In genomic region chr15:23402544-23402943, GRCh38 we compare ENCODE assay signal across 2 cellular contexts.
TF ChIP-seq lines count a peak whose summit lies in the region.

No MANE protein-coding gene starts in this region.

TF ChIP-seq in K562, 482 proteins besides CTCF, POLR2A, EP300 and RAD21 (continued from another document):
- TF ChIP-seq USF2 (CRISPR knock-in tag; IDR thresholded peaks at IDR 0.05) (peak; percentile 55), GTF2F1 (IDR thresholded peaks at IDR 0.05; ENCODE audit: low read depth, low read length) (no peak), MBD2 (IDR thresholded peaks at IDR 0.05; ENCODE audit: borderline replicate concordance, low read depth) (no peak), KAT2B (IDR thresholded peaks at IDR 0.05; ENCODE audit: low read depth, low read length) (no peak), NR3C1 (CRISPR knock-in tag; IDR thresholded peaks at IDR 0.05) (no peak), PHF8 (IDR thresholded peaks at IDR 0.05; ENCODE audit: borderline replicate concordance, low read length) (no peak), NR2C1 (IDR thresholded peaks at IDR 0.05) (no peak), NR2C1 (tag; IDR thresholded peaks at IDR 0.05) (no peak)
- TF ChIP-seq, protein P1, sequence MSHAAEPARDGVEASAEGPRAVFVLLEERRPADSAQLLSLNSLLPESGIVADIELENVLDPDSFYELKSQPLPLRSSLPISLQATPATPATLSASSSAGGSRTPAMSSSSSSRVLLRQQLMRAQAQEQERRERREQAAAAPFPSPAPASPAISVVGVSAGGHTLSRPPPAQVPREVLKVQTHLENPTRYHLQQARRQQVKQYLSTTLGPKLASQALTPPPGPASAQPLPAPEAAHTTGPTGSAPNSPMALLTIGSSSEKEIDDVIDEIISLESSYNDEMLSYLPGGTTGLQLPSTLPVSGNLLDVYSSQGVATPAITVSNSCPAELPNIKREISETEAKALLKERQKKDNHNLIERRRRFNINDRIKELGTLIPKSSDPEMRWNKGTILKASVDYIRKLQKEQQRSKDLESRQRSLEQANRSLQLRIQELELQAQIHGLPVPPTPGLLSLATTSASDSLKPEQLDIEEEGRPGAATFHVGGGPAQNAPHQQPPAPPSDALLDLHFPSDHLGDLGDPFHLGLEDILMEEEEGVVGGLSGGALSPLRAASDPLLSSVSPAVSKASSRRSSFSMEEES (CRISPR knock-in tag; IDR thresholded peaks at IDR 0.05): peak; percentile 49

TF ChIP-seq in SK-N-SH treated with all-trans-retinoic acid at 6 μM for 48 hours, 23 proteins besides CTCF, POLR2A, EP300 and RAD21 (continued from another document):
- TF ChIP-seq SNAI2 (CRISPR knock-in tag; IDR thresholded peaks at IDR 0.05): no peak
- TF ChIP-seq ESRRG (CRISPR knock-in tag; IDR thresholded peaks at IDR 0.05): no peak
- TF ChIP-seq GLIS3 (CRISPR knock-in tag; IDR thresholded peaks at IDR 0.05): no peak
- no peak for TF ChIP-seq ZNF565 (CRISPR knock-in tag; conservative IDR thresholded peaks at IDR 0.05; ENCODE audit: low read depth)
